Comparison of ENCODE assay signal across 12 cellular contexts in genomic region chr18:10926565-10927194, GRCh38.
DNase-seq lines count a peak whose midpoint lies in the region; ATAC-seq and TF ChIP-seq lines count a peak whose summit lies in the region.
"Had no signal": no experiment of that assay in that cellular context is flagged by ENCODE, and none has a peak within 500 bp of the region (broad histone marks: within the 10 kb centered on the region; RNA-seq: fewer than 3 reads in every experiment).

No MANE protein-coding gene starts in this region.

- in situ Hi-C loops in GM23248 (cut with MboI): no loop called here

- H3K4me1 ChIP-seq in GM23248 (ENCODE audit: insufficient read depth) (peaks cover 60% of the 10 kb centered on the region), adipocyte (ENCODE audit: control insufficient read depth, insufficient read depth, low read length) (peaks cover 37% of the 10 kb centered on the region), tibial nerve (peaks cover 0 to 28% (median 5%) of the 10 kb centered on the region in 4 donors)

- H4K20me1 ChIP-seq in GM23248 (ENCODE audit: insufficient read depth): no peaks in the 10 kb centered on the region

- peak; percentile 73 for DNase-seq in GM23248
- DNase-seq in adipocyte (ENCODE audit: low read depth): peak; percentile 12
- DNase-seq in left kidney (ENCODE audit: low read depth, low spot score): peak; percentile 67
- DNase-seq in tibial nerve (ENCODE audit: low spot score in 2 of 2): no peak
- no peak for DNase-seq in SW480 (ENCODE audit: low spot score)
- no peak for DNase-seq in stimulated activated naive CD4-positive, alpha-beta T cell (lab: John Stamatoyannopoulos, UW)
- no peak for DNase-seq in activated gamma-delta T cell treated with Interleukin-2 at 50 U/mL for 16 hours
- DNase-seq: activated naive CD4-positive, alpha-beta T cell; hippocampal formation; NCI-H1417 treated with DMSO at 0.1 percent for 48 hours; stimulated activated CD4-positive, alpha-beta T cell treated with anti-CD3 and anti-CD28 coated beads, Interleukin-2, amount 100 ng/mL, for 24 hours had no signal

- ATAC-seq in GM18870 (IDR thresholded peaks at IDR 0.05; ENCODE audit: unreplicated experiment): no peak

- 1 to 2% methylated on average over 14 of the region's 14 CpGs for WGBS in GM23248 (ENCODE audit: low coverage in 1 of 2, low lambda C conversion rate in 2 of 2, missing lambda C conversion rate in 2 of 2), 2 experiments
- WGBS in tibial nerve, 2 donors: 30 to 33% methylated on average over 14 of the region's 14 CpGs

- H3K4me3 ChIP-seq in GM23248 (peak overlapping the region; percentile 60), adipocyte (ENCODE audit: low read length) (peak overlapping the region; percentile 71), tibial nerve (peak overlapping the region in 3 of 4 donors; percentile 7 to 36 (median 12))

- no peak for TF ChIP-seq EP300 in tibial nerve (IDR thresholded peaks at IDR 0.05)

- TF ChIP-seq CTCF in tibial nerve (IDR thresholded peaks at IDR 0.05): no peak

- H3K27me3 ChIP-seq in GM23248 (replicated peaks; ENCODE audit: insufficient read depth) (no peaks in the 10 kb centered on the region), adipocyte (replicated peaks; ENCODE audit: control insufficient read depth, insufficient read depth, low read length) (no peaks in the 10 kb centered on the region), tibial nerve (no peaks in the 10 kb centered on the region)

- H3K36me3 ChIP-seq in GM23248 (ENCODE audit: low read depth) (no peaks in the 10 kb centered on the region), adipocyte (ENCODE audit: control insufficient read depth, insufficient read depth, low read length, severe bottlenecking) (no peaks in the 10 kb centered on the region), tibial nerve (no peaks in the 10 kb centered on the region)

- peaks cover 52% of the 10 kb centered on the region for H3F3A ChIP-seq in GM23248 (ENCODE audit: insufficient read depth)

- peak overlapping the region; percentile 71 for H3K9ac ChIP-seq in GM23248
- H3K9ac ChIP-seq in adipocyte (ENCODE audit: low read length): peak overlapping the region; percentile 61

- peak overlapping the region; percentile 91 for H3K27ac ChIP-seq in GM23248
- peak overlapping the region in 3 of 4 donors; percentile 57 to 77 (median 68) for H3K27ac ChIP-seq in tibial nerve

- H3K79me2 ChIP-seq in GM23248 (ENCODE audit: insufficient read depth): no peaks in the 10 kb centered on the region

- H3K9me3 ChIP-seq in GM23248 (ENCODE audit: low read depth) (no peaks in the 10 kb centered on the region), adipocyte (ENCODE audit: control insufficient read depth, low read length) (no peaks in the 10 kb centered on the region), tibial nerve (no peaks in the 10 kb centered on the region)

- H3K9me2 ChIP-seq in GM23248 (ENCODE audit: insufficient read depth): no peaks in the 10 kb centered on the region

- peak overlapping the region; percentile 56 for H2AFZ ChIP-seq in GM23248

- no peak for TF ChIP-seq POLR2A in tibial nerve (IDR thresholded peaks at IDR 0.05)

- peak overlapping the region; percentile 85 for H3K4me2 ChIP-seq in GM23248 (ENCODE audit: unreplicated experiment)

Comparison
In these comparisons a context has a peak if more than half of its experiments do, and no peak if none do; other contexts are left out.
1. DNase-seq: peak in GM23248 (single experiment), adipocyte (single experiment) and left kidney (single experiment); none in tibial nerve (0 of 2), SW480 (single experiment), stimulated activated naive CD4-positive, alpha-beta T cell (0 of 6) and activated gamma-delta T cell treated with Interleukin-2 at 50 U/mL for 16 hours (single experiment).
2. H3K4me3 ChIP-seq: peak in every context shown above with its lines; median percentile 71 in adipocyte; 60 in GM23248; 12 in tibial nerve.